8 cellular contexts compared by ENCODE assay signal in genomic region chr22:30245985-30246901, GRCh38. TPM values are rescaled to one million over a fixed set of nuclear protein-coding genes. Genes with fewer than 3 reads are reported as not detected.
DNase-seq lines count a peak whose midpoint lies in the region; ATAC-seq and TF ChIP-seq lines count a peak whose summit lies in the region.

LIF (minus strand) TSS chr22:30246759; CDS start chr22:30246695, 64 bp downstream.

- H2AFZ ChIP-seq in H9 (ENCODE audit: low read length): no peak within 1 kb of the TSS

- H3K36me3 Mint-ChIP-seq in H9 (ENCODE audit: insufficient read depth in 1 of 3, low read depth in 3 of 3): peaks cover 0 to 12% (median 7%) of the 10 kb centered on the region in 3 experiments; a peak in 4 of 7 replicates

- H3K4me2 ChIP-seq in H9 (ENCODE audit: insufficient read depth, insufficient read length, low read length): peak within 1 kb of the TSS; percentile 78

- H4K20me1 ChIP-seq in H9 (ENCODE audit: control insufficient read depth, insufficient read depth, insufficient read length): peaks cover 3% of the 10 kb centered on the region

- H3K56ac ChIP-seq in H9 (ENCODE audit: insufficient read length, low read depth, low read length): no peak within 1 kb of the TSS

- H4K91ac ChIP-seq in H9 (ENCODE audit: insufficient read length, low read depth, low read length): no peak within 1 kb of the TSS

- H3K79me1 ChIP-seq in H9 (ENCODE audit: insufficient read depth, low read depth, low read length, poor library complexity, severe bottlenecking): no peaks in the 10 kb centered on the region

- H3K14ac ChIP-seq in H9 (ENCODE audit: insufficient read depth, low read length): no peak within 1 kb of the TSS; the same call in 1 of the 2 replicates

- no peak within 1 kb of the TSS for H3T11ph ChIP-seq in H9 (ENCODE audit: low read length)

- no peak; the same call in 2 of the 3 replicates for TF ChIP-seq CTCF in H9 (conservative IDR thresholded peaks at IDR 0.05)
- TF ChIP-seq CTCF in VCaP (conservative IDR thresholded peaks at IDR 0.05): peak; percentile 37
- TF ChIP-seq CTCF in right lobe of liver (IDR thresholded peaks at IDR 0.05): peak in 2 of 4 donors; percentile 10 to 12

- no peaks in the 10 kb centered on the region for H3K79me2 ChIP-seq in H9 (ENCODE audit: insufficient read depth, low read length)

- H3K23me2 ChIP-seq in H9 (ENCODE audit: insufficient read length, low read depth, low read length, poor library complexity, severe bottlenecking): peaks cover 9% of the 10 kb centered on the region

- DNase-seq in A172 (ENCODE audit: low spot score): no peak
- DNase-seq in H9: peak; percentile 56
- peak; percentile 52 for DNase-seq in cerebellar cortex (ENCODE audit: low spot score)
- DNase-seq in right lobe of liver: no peak
- DNase-seq in stimulated activated CD8-positive, alpha-beta memory T cell treated with anti-CD3 and anti-CD28 coated beads, Interleukin-4, amount 100 ng/mL, for 48 hours: peak; percentile 70
- DNase-seq in epidermal melanocyte (ENCODE audit: insufficient read length, low spot score): no peak

- no peak within 1 kb of the TSS for H4K8ac ChIP-seq in H9 (replicated peaks; ENCODE audit: insufficient read length, low read depth, low read length)

- H3K23ac ChIP-seq in H9 (ENCODE audit: insufficient read length, low read depth, low read length): no peak within 1 kb of the TSS

- peak; percentile 19 to 60 (median 44) for ATAC-seq in right lobe of liver
- ATAC-seq in GM18870 (IDR thresholded peaks at IDR 0.05; ENCODE audit: unreplicated experiment): no peak

- peaks cover 28% of the 10 kb centered on the region in 2 experiments for H3K4me1 Mint-ChIP-seq in H9

- no peaks in the 10 kb centered on the region for H3K36me3 ChIP-seq in right lobe of liver

- H2BK120ac ChIP-seq in H9 (ENCODE audit: low read depth, low read length, poor library complexity, severe bottlenecking): no peak within 1 kb of the TSS

- H3K27me3 Mint-ChIP-seq in H9 (ENCODE audit: low read depth): peaks cover 9% of the 10 kb centered on the region

- H3K4me1 ChIP-seq in H9 (ENCODE audit: insufficient read depth, low read length) (no peaks in the 10 kb centered on the region), right lobe of liver (peaks cover 0 to 6% (median 0%) of the 10 kb centered on the region in 4 donors)

- no peak within 1 kb of the TSS for H2BK15ac ChIP-seq in H9 (ENCODE audit: low read depth, low read length)

- H3K27ac Mint-ChIP-seq in H9: peak within 1 kb of the TSS in 1 of 3 experiments; percentile 77; a peak in 2 of 7 replicates

- H3K18ac ChIP-seq in H9 (ENCODE audit: insufficient read length, low read depth, low read length): peak within 1 kb of the TSS; percentile 31

- no peak within 1 kb of the TSS for H2BK5ac ChIP-seq in H9 (ENCODE audit: insufficient read length, low read length)

- no peak within 1 kb of the TSS for H2AK5ac ChIP-seq in H9 (ENCODE audit: insufficient read length, low read length)

- H3K9ac ChIP-seq in H9 (ENCODE audit: extremely low read depth, insufficient read length, low read length): no peak within 1 kb of the TSS

- no peak within 1 kb of the TSS for H2BK12ac ChIP-seq in H9 (ENCODE audit: insufficient read length, low read depth, low read length)

- H3K4me3 Mint-ChIP-seq in H9: peak within 1 kb of the TSS; percentile 88 to 89

- no peak within 1 kb of the TSS; the same call in 1 of the 2 replicates for H3K4ac ChIP-seq in H9 (ENCODE audit: low read depth, low read length)

- H3K27ac ChIP-seq in H9 (ENCODE audit: insufficient read length, low read depth, low read length): no peak within 1 kb of the TSS
- H3K27ac ChIP-seq in VCaP: peak within 1 kb of the TSS; percentile 50; the same call in 1 of the 2 replicates
- H3K27ac ChIP-seq in right lobe of liver: peak within 1 kb of the TSS in 1 of 3 donors; percentile 17

- TF ChIP-seq POLR2A in right lobe of liver (IDR thresholded peaks at IDR 0.05): no peak

- no CpG with 5 or more reads among the region's 65 CpGs for WGBS in H9 (ENCODE audit: extremely low coverage, insufficient read length, low lambda C conversion rate)
- 1% methylated on average over 40 of the region's 65 CpGs for WGBS in right lobe of liver (ENCODE audit: insufficient coverage, low coverage, low lambda C conversion rate, missing lambda C conversion rate)

- no peaks in the 10 kb centered on the region for H3K9me3 Mint-ChIP-seq in H9

- H3K4me3 ChIP-seq in right lobe of liver: peak within 1 kb of the TSS; percentile 35 to 47 (median 41)

- no peak within 1 kb of the TSS for H2BK20ac ChIP-seq in H9 (ENCODE audit: low read depth, low read length, poor library complexity, severe bottlenecking)

- intact Hi-C loops in right lobe of liver (cut with DNase I): no loop called here

- H3K27me3 ChIP-seq in H9 (ENCODE audit: insufficient read depth, low read length) (no peaks in the 10 kb centered on the region), right lobe of liver (no peaks in the 10 kb centered on the region)

- H3K9me3 ChIP-seq in H9 (ENCODE audit: control insufficient read depth, low read depth, low read length) (no peaks in the 10 kb centered on the region), right lobe of liver (no peaks in the 10 kb centered on the region)

- no peak within 1 kb of the TSS for H4K5ac ChIP-seq in H9 (ENCODE audit: insufficient read length, low read depth, low read length)

RNA-seq across cellular contexts. Expression of gene LIF, which starts in this region (rescaled TPM):
- total RNA-seq in A172 (2014; rRNA removed; shearing (Covaris generic)): 24.8 and 25.4 TPM in 2 replicates
- total RNA-seq in H9 (2021) (4.3 and 6.1 TPM in 2 replicates), right lobe of liver (1 to 10 TPM in 3 of 6 experiments, under 1 TPM in 1, not detected in 2; 0.15 to 2.0 (median 1.6) TPM)

Comparison
In these comparisons a context has a peak if more than half of its experiments do, and no peak if none do; other contexts are left out.
1. DNase-seq: peak in H9 (single experiment), cerebellar cortex (single experiment) and stimulated activated CD8-positive, alpha-beta memory T cell treated with anti-CD3 and anti-CD28 coated beads, Interleukin-4, amount 100 ng/mL, for 48 hours (single experiment); none in A172 (single experiment), right lobe of liver (0 of 3) and epidermal melanocyte (single experiment).